14 cellular contexts compared by ENCODE assay signal in genomic region chr2:66562337-66562685, GRCh38.
DNase-seq lines count a peak whose midpoint lies in the region; ATAC-seq and TF ChIP-seq lines count a peak whose summit lies in the region.
"Had no signal": no experiment of that assay in that cellular context is flagged by ENCODE, and none has a peak within 500 bp of the region (broad histone marks: within the 10 kb centered on the region; RNA-seq: fewer than 3 reads in every experiment).

No MANE protein-coding gene starts in this region.

- TF ChIP-seq CTCF in endodermal cell (conservative IDR thresholded peaks at IDR 0.05) (no peak), type B pancreatic cell (conservative IDR thresholded peaks at IDR 0.05) (no peak)

- peaks cover 21% of the 10 kb centered on the region for H3K4me1 Mint-ChIP-seq in endodermal cell
- H3K4me1 Mint-ChIP-seq in type B pancreatic cell (ENCODE audit: unreplicated experiment) = peaks cover 52% of the 10 kb centered on the region

- H3K27ac ChIP-seq in HUES64 (ENCODE audit: low read depth, low read length) (peak overlapping the region; percentile 55), endodermal cell (ENCODE audit: low read depth, low read length) (no peak overlapping the region), muscle layer of duodenum (ENCODE audit: low read length) (peak overlapping the region; percentile 56)
- H3K27ac ChIP-seq: BLaER1 treated with 17β-estradiol and CSF1 and Interleukin-3, amounts not matched to agents 10 nM and 100 nM had no signal

- H3K9me3 Mint-ChIP-seq in endodermal cell = no peaks in the 10 kb centered on the region
- no peaks in the 10 kb centered on the region for H3K9me3 Mint-ChIP-seq in type B pancreatic cell

- no peaks in the 10 kb centered on the region for H3K36me3 Mint-ChIP-seq in endodermal cell (ENCODE audit: low read depth)
- H3K36me3 Mint-ChIP-seq in type B pancreatic cell = peaks cover 30% of the 10 kb centered on the region

- peak overlapping the region; percentile 59 for H3K27ac Mint-ChIP-seq in endodermal cell
- H3K27ac Mint-ChIP-seq in type B pancreatic cell = peak overlapping the region; percentile 86

- DNase-seq in endodermal cell (no peak), type B pancreatic cell (ENCODE audit: extremely low spot score, unreplicated experiment) (no peak), SHP77 treated with DMSO at 0.1 percent for 48 hours (lab: John Stamatoyannopoulos, UW) (no peak), DMS114 treated with DMSO at 0.1 percent for 48 hours (lab: John Stamatoyannopoulos, UW; ENCODE audit: unreplicated experiment) (no peak)
- DNase-seq: NCI-H1048, NCI-H187, NCI-H446, NCI-H748 treated with DMSO at 0.1 percent for 48 hours had no signal

- H3K4me1 ChIP-seq in HUES64 (ENCODE audit: insufficient read depth, low read length) (peaks cover 30% of the 10 kb centered on the region), endodermal cell (ENCODE audit: control insufficient read depth, insufficient read depth, low read length) (peaks cover 3% of the 10 kb centered on the region), muscle layer of duodenum (ENCODE audit: control insufficient read depth in 1 of 2, insufficient read depth in 2 of 2, low read length in 2 of 2) (peaks cover 0 to 53% of the 10 kb centered on the region in 2 donors)

- H3K36me3 ChIP-seq in HUES64 (ENCODE audit: insufficient read depth, low read length) (no peaks in the 10 kb centered on the region), endodermal cell (ENCODE audit: control insufficient read depth, insufficient read depth, low read length) (no peaks in the 10 kb centered on the region), muscle layer of duodenum (ENCODE audit: control insufficient read depth in 1 of 2, insufficient read depth in 2 of 2, low read length in 2 of 2) (no peaks in the 10 kb centered on the region)
- H3K36me3 ChIP-seq: BLaER1 treated with 17β-estradiol and CSF1 and Interleukin-3, amounts not matched to agents 10 nM and 100 nM; HAP-1 had no signal

- H3K9ac ChIP-seq in HUES64 (ENCODE audit: low read depth, low read length) (no peak overlapping the region), endodermal cell (ENCODE audit: extremely low read depth, low read length, poor library complexity, severe bottlenecking) (no peak overlapping the region)
- H3K9ac ChIP-seq: BLaER1 treated with 17β-estradiol and CSF1 and Interleukin-3, amounts not matched to agents 10 nM and 100 nM had no signal

- H3K4me3 Mint-ChIP-seq in endodermal cell = peak overlapping the region; percentile 9
- peak overlapping the region; percentile 10 for H3K4me3 Mint-ChIP-seq in type B pancreatic cell

- H3K27me3 Mint-ChIP-seq in endodermal cell (ENCODE audit: insufficient read depth) (peaks cover 1% of the 10 kb centered on the region), type B pancreatic cell (no peaks in the 10 kb centered on the region)

- H3K4me3 ChIP-seq in HUES64 (ENCODE audit: low read length) (no peak overlapping the region), endodermal cell (ENCODE audit: low read length) (peak overlapping the region; percentile 33), muscle layer of duodenum (ENCODE audit: low read depth in 1 of 2, low read length in 2 of 2) (no peak overlapping the region)
- H3K4me3 ChIP-seq: BLaER1 treated with 17β-estradiol and CSF1 and Interleukin-3, amounts not matched to agents 10 nM and 100 nM; HAP-1 had no signal

- ATAC-seq in GM19351 (IDR thresholded peaks at IDR 0.05; ENCODE audit: unreplicated experiment) = no peak
- ATAC-seq: Right ventricle myocardium inferior had no signal

- no peaks in the 10 kb centered on the region for H3K27me3 ChIP-seq in HUES64 (ENCODE audit: insufficient read depth, low read length)
- H3K27me3 ChIP-seq in endodermal cell (ENCODE audit: control insufficient read depth, insufficient read depth, low read length, poor library complexity, severe bottlenecking) = no peaks in the 10 kb centered on the region
- no peaks in the 10 kb centered on the region for H3K27me3 ChIP-seq in muscle layer of duodenum (ENCODE audit: low read depth, low read length)
- H3K27me3 ChIP-seq: BLaER1 treated with 17β-estradiol and CSF1 and Interleukin-3, amounts not matched to agents 10 nM and 100 nM had no signal

- H3K9me3 ChIP-seq in HUES64 (ENCODE audit: insufficient read depth, low read depth, low read length) = no peaks in the 10 kb centered on the region
- no peaks in the 10 kb centered on the region for H3K9me3 ChIP-seq in endodermal cell (ENCODE audit: control insufficient read depth, low read length)
- no peaks in the 10 kb centered on the region for H3K9me3 ChIP-seq in muscle layer of duodenum (ENCODE audit: control insufficient read depth in 1 of 2, low read length in 2 of 2)
- H3K9me3 ChIP-seq: BLaER1 treated with 17β-estradiol and CSF1 and Interleukin-3, amounts not matched to agents 10 nM and 100 nM; HAP-1 had no signal

- WGBS in HUES64 = no CpG with 5 or more reads among the region's 1 CpG
- 82% methylated on average over 1 of the region's 1 CpG; no CpG with 5 or more reads in 1 of the 2 experiments for WGBS in endodermal cell (ENCODE audit: insufficient coverage in 1 of 2, insufficient read length in 1 of 2), 2 experiments
